In genomic region chr1:91830242-91831131, GRCh38 we compare ENCODE assay signal across 9 cellular contexts. TPM values are rescaled to one million over a fixed set of nuclear protein-coding genes. Genes with fewer than 3 reads are reported as not detected.
DNase-seq lines count a peak whose midpoint lies in the region; ATAC-seq and TF ChIP-seq lines count a peak whose summit lies in the region.
"Had no signal": no experiment of that assay in that cellular context is flagged by ENCODE, and none has a peak within 500 bp of the region (broad histone marks: within the 10 kb centered on the region; RNA-seq: fewer than 3 reads in every experiment).

No MANE protein-coding gene starts in this region.

- H3K27ac Mint-ChIP-seq in CD4-positive, alpha-beta memory T cell: peak overlapping the region in 5 of 7 donors; percentile 59 to 74 (median 66)
- H3K27ac Mint-ChIP-seq: dendritic cell treated with granulocyte-macrophage colony-stimulating factor and Interleukin-4, amounts not matched to agents 40 ng/mL and 50 ng/mL, for 4 days had no signal

- intact Hi-C loops in CD4-positive, alpha-beta memory T cell (cut with micrococcal nuclease): no loop called here
- intact Hi-C loops in PC-3 (cut with micrococcal nuclease): no loop called here

- TF ChIP-seq CTCF in PC-3 (conservative IDR thresholded peaks at IDR 0.05; ENCODE audit: low read depth, low read length) (peak; percentile 36; the same call in 1 of the 2 replicates), omental fat pad (IDR thresholded peaks at IDR 0.05) (no peak)

- H3K9me3 ChIP-seq in CD4-positive, alpha-beta memory T cell (ENCODE audit: control insufficient read depth in 1 of 2, low read length in 2 of 2): no peaks in the 10 kb centered on the region
- no peaks in the 10 kb centered on the region for H3K9me3 ChIP-seq in PC-3 (ENCODE audit: low read length)

- BruUV-seq in PC-3 (replicated peaks; lab: Mats Ljungman, UMichigan): no TSS peak

- CTCF ChIA-PET in CD4-positive, alpha-beta memory T cell (lab: Charles Lee; ENCODE audit: partially characterized antibody): interaction anchor here (1.2 to 1.4 kb wide), 3 partner anchors 11 to 318 kb away, joined by 3 to 4 read pairs (median 3); no protein-coding TSS in a partner anchor
- CTCF ChIA-PET in PC-3 (lab: Charles Lee): no interaction called here

- peak overlapping the region in 1 of 8 donors; percentile 6 for H3K4me3 Mint-ChIP-seq in CD4-positive, alpha-beta memory T cell
- H3K4me3 Mint-ChIP-seq: dendritic cell treated with granulocyte-macrophage colony-stimulating factor and Interleukin-4, amounts not matched to agents 40 ng/mL and 50 ng/mL, for 4 days had no signal

- H4K20me1 ChIP-seq in PC-3 (ENCODE audit: low read length): no peaks in the 10 kb centered on the region

- DNase-seq in CD4-positive, alpha-beta memory T cell: no peak
- DNase-seq in PC-3: peak; percentile 26
- DNase-seq in fibroblast of gingiva (ENCODE audit: low read depth): peak; percentile 98
- no peak for DNase-seq in omental fat pad (ENCODE audit: low spot score)
- no peak for DNase-seq in RKO (ENCODE audit: low spot score)
- no peak for DNase-seq in middle frontal gyrus (ENCODE audit: extremely low spot score, low spot score)

- POLR2A ChIA-PET in CD4-positive, alpha-beta memory T cell (lab: Charles Lee; ENCODE audit: partially characterized antibody): no interaction called here
- POLR2A ChIA-PET in PC-3 (lab: Charles Lee; ENCODE audit: unreplicated experiment): interaction anchor here (0.7 kb wide), 1 partner anchor 330 kb away, joined by 5 read pairs; the partner anchor contains the start of gene CDC7

- no peaks in the 10 kb centered on the region for H3F3A ChIP-seq in PC-3 (ENCODE audit: low read length, unreplicated experiment)

- no peak overlapping the region for H3K27ac ChIP-seq in CD4-positive, alpha-beta memory T cell (ENCODE audit: low read depth, low read length)
- no peak overlapping the region for H3K27ac ChIP-seq in PC-3 (ENCODE audit: low read length)

- H3K4me3 ChIP-seq in CD4-positive, alpha-beta memory T cell (ENCODE audit: low read length in 2 of 2): no peak overlapping the region
- H3K4me3 ChIP-seq in PC-3 (ENCODE audit: low read length): no peak overlapping the region

- H3K27me3 ChIP-seq in CD4-positive, alpha-beta memory T cell (ENCODE audit: insufficient read depth, low read length): no peaks in the 10 kb centered on the region
- no peaks in the 10 kb centered on the region for H3K27me3 ChIP-seq in PC-3 (ENCODE audit: low read length)

- no peak overlapping the region for H3K4me2 ChIP-seq in PC-3 (ENCODE audit: low read length)

- H3K27me3 Mint-ChIP-seq in CD4-positive, alpha-beta memory T cell: no peaks in the 10 kb centered on the region
- H3K27me3 Mint-ChIP-seq: dendritic cell treated with granulocyte-macrophage colony-stimulating factor and Interleukin-4, amounts not matched to agents 40 ng/mL and 50 ng/mL, for 4 days had no signal

- peaks cover 10 to 12% of the 10 kb centered on the region in 2 donors for H3K36me3 Mint-ChIP-seq in CD4-positive, alpha-beta memory T cell

- no peak overlapping the region for H2AFZ ChIP-seq in PC-3 (ENCODE audit: low read length)

- H3K9me3 Mint-ChIP-seq in CD4-positive, alpha-beta memory T cell: peaks cover 0 to 5% (median 0%) of the 10 kb centered on the region in 8 donors
- H3K9me3 Mint-ChIP-seq: dendritic cell treated with granulocyte-macrophage colony-stimulating factor and Interleukin-4, amounts not matched to agents 40 ng/mL and 50 ng/mL, for 4 days had no signal

- peaks cover 28 to 72% (median 41%) of the 10 kb centered on the region in 4 donors for H3K4me1 Mint-ChIP-seq in CD4-positive, alpha-beta memory T cell

- H3K79me2 ChIP-seq in PC-3 (ENCODE audit: low read length): no peaks in the 10 kb centered on the region

- no peaks in the 10 kb centered on the region for H3K9me2 ChIP-seq in PC-3 (replicated peaks; ENCODE audit: low read length)

- peaks cover 28% of the 10 kb centered on the region for H3K4me1 ChIP-seq in CD4-positive, alpha-beta memory T cell (ENCODE audit: insufficient read depth, low read length)
- no peaks in the 10 kb centered on the region for H3K4me1 ChIP-seq in PC-3 (ENCODE audit: insufficient read depth, low read length)

- H3K9ac ChIP-seq in PC-3 (ENCODE audit: low read length): no peak overlapping the region

- ATAC-seq in PC-3 (no peak; the same call in none of the 2 replicates), omental fat pad (ENCODE audit: low FRiP score) (peak; percentile 50), HG03457 (IDR thresholded peaks at IDR 0.05; ENCODE audit: unreplicated experiment) (no peak), HG02852 (IDR thresholded peaks at IDR 0.05; ENCODE audit: unreplicated experiment) (no peak)

- H3K36me3 ChIP-seq in CD4-positive, alpha-beta memory T cell (ENCODE audit: insufficient read depth, low read length): no peaks in the 10 kb centered on the region
- no peaks in the 10 kb centered on the region for H3K36me3 ChIP-seq in PC-3 (ENCODE audit: low read depth, low read length)

RNA-seq across cellular contexts. Expression of gene TGFBR3, which starts 55.5 kb away (rescaled TPM):
- total RNA-seq in CD4-positive, alpha-beta memory T cell: 10 to 100 TPM; 44.4 to 47.3 TPM
- polyA plus RNA-seq in CD4-positive, alpha-beta memory T cell: 10 to 100 TPM; 34.5 to 40.2 TPM
- 2.8 and 3.0 TPM in 2 replicates for total RNA-seq in PC-3 (2014; rRNA removed)
- 100 to 1,000 TPM; 104 to 267 (median 196) TPM for total RNA-seq in omental fat pad

Comparison
In these comparisons a context has a peak if more than half of its experiments do, and no peak if none do; other contexts are left out.
1. DNase-seq: peak in PC-3 (single experiment) and fibroblast of gingiva (single experiment); none in CD4-positive, alpha-beta memory T cell (0 of 5), omental fat pad (single experiment), RKO (single experiment) and middle frontal gyrus (single experiment).
2. RNA of gene TGFBR3, which starts 55.5 kb away (total RNA-seq): 104 to 267 TPM in omental fat pad and 44.4 to 47.3 TPM in CD4-positive, alpha-beta memory T cell; 2.8 to 3.0 TPM in PC-3; every median in the first group is over 10 times any median in the second.